ENCODE assay signal across 7 cellular contexts in the genomic region with DNA sequence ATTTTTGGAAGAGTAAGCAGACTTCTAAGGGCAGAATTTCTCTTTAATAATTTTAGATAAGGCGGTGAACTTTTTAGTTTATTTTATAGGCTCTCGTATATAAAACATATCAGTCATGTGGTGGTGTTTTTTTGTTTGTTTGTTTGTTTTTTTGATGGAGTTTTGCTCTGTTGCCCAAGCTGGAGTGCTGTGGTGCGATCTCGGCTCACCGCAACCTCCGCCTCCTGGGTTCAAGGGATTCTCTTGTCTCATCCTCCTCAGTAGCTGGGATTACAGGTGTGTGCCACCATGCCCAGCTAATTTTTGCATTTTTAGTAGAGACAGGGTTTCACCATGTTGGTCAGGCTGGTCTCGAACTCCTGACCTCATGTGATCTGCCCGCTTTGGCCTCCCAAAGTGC. TPM values are rescaled to one million over a fixed set of nuclear protein-coding genes. Genes with fewer than 3 reads are reported as not detected.
DNase-seq lines count a peak whose midpoint lies in the region; ATAC-seq and TF ChIP-seq lines count a peak whose summit lies in the region.
"Not testable (repeated sequence)": the region's sequence is repeated elsewhere in the genome, so short reads cannot be mapped to it uniquely, and the experiment has no call there.

No MANE protein-coding gene starts in this region.

- CTCF ChIA-PET in CD4-positive, alpha-beta T cell (lab: Charles Lee); WTC11 (lab: Charles Lee): not testable (repeated sequence)

- ATAC-seq in CD4-positive, alpha-beta T cell (ENCODE audit: poor library complexity); GM23338; WTC11: not testable (repeated sequence)

- H3K4me3 ChIP-seq in GM23338 = peak overlapping the region; percentile 68
- peak overlapping the region; percentile 90 for H3K4me3 ChIP-seq in Loucy (ENCODE audit: low read length, poor library complexity, severe bottlenecking)
- H3K4me3 ChIP-seq in iPS-20b (ENCODE audit: low read length) = peak overlapping the region; percentile 90
- H3K4me3 ChIP-seq in neural progenitor cell = not testable (repeated sequence)

- TF ChIP-seq CTCF in CD4-positive, alpha-beta T cell (IDR thresholded peaks at IDR 0.05); GM23338 (conservative IDR thresholded peaks at IDR 0.05; ENCODE audit: low read depth in 2 of 2); Loucy (conservative IDR thresholded peaks at IDR 0.05; ENCODE audit: low read length); WTC11 (IDR thresholded peaks at IDR 0.05); brain (conservative IDR thresholded peaks at IDR 0.05); neural progenitor cell (IDR thresholded peaks at IDR 0.05): not testable (repeated sequence)

- H3K9ac ChIP-seq in Loucy (ENCODE audit: low read depth, low read length, poor library complexity, severe bottlenecking) = peak overlapping the region; percentile 91
- H3K9ac ChIP-seq in iPS-20b (ENCODE audit: low read depth, low read length); neural progenitor cell: not testable (repeated sequence)

- H3K36me3 Mint-ChIP-seq in CD4-positive, alpha-beta T cell (ENCODE audit: low read depth) = peaks cover 16% of the 10 kb centered on the region
- not testable (repeated sequence) for H3K36me3 Mint-ChIP-seq in GM23338 (ENCODE audit: low read depth); WTC11; brain; neural progenitor cell

- H3F3A ChIP-seq in GM23338 (replicated peaks; ENCODE audit: low read depth); Loucy (ENCODE audit: low read depth): not testable (repeated sequence)
- H3F3A ChIP-seq in neural progenitor cell (ENCODE audit: low read depth) = peaks cover 26% of the 10 kb centered on the region

- not testable (repeated sequence) for DNase-seq in CD4-positive, alpha-beta T cell; GM23338 (ENCODE audit: low spot score); WTC11 (ENCODE audit: low spot score); neural progenitor cell (ENCODE audit: low spot score)

- POLR2A ChIA-PET in CD4-positive, alpha-beta T cell (lab: Charles Lee); WTC11 (lab: Charles Lee): not testable (repeated sequence)

- H3K27me3 Mint-ChIP-seq in CD4-positive, alpha-beta T cell; GM23338 (ENCODE audit: insufficient read depth, low read depth, poor library complexity); WTC11 (ENCODE audit: low read depth); neural progenitor cell (ENCODE audit: insufficient read depth, low read depth): not testable (repeated sequence)
- peaks cover 13% of the 10 kb centered on the region for H3K27me3 Mint-ChIP-seq in brain

- H3K4me2 ChIP-seq in GM23338 = peak overlapping the region; percentile 80
- peak overlapping the region; percentile 92 for H3K4me2 ChIP-seq in Loucy (ENCODE audit: low read depth, low read length, poor library complexity, severe bottlenecking)
- peak overlapping the region; percentile 6 for H3K4me2 ChIP-seq in neural progenitor cell

- H3K27me3 ChIP-seq in CD4-positive, alpha-beta T cell (ENCODE audit: control insufficient read depth, insufficient read depth, low read length); GM23338 (ENCODE audit: insufficient read depth); Loucy (ENCODE audit: insufficient read depth, low read length, poor library complexity, severe bottlenecking); iPS-20b (ENCODE audit: insufficient read depth, low read length); neural progenitor cell: not testable (repeated sequence)

- H3K27ac Mint-ChIP-seq in CD4-positive, alpha-beta T cell; GM23338; neural progenitor cell: not testable (repeated sequence)
- H3K27ac Mint-ChIP-seq in WTC11 (peak overlapping the region; percentile 95; the same call in 1 of the 2 replicates), brain (peak overlapping the region in 1 of 5 experiments; percentile 93)

- not testable (repeated sequence) for H3K9me2 ChIP-seq in GM23338 (ENCODE audit: insufficient read depth); Loucy (replicated peaks; ENCODE audit: low read depth, low read length)

- peaks cover 31% of the 10 kb centered on the region for H4K20me1 ChIP-seq in GM23338 (replicated peaks; ENCODE audit: insufficient read depth)
- peaks cover 70% of the 10 kb centered on the region for H4K20me1 ChIP-seq in Loucy (ENCODE audit: insufficient read depth, low read length, poor library complexity, severe bottlenecking)
- peaks cover 61% of the 10 kb centered on the region for H4K20me1 ChIP-seq in neural progenitor cell (ENCODE audit: low read depth)

- H3K4me1 Mint-ChIP-seq in CD4-positive, alpha-beta T cell (ENCODE audit: low read depth) = peaks cover 76% of the 10 kb centered on the region
- peaks cover 55% of the 10 kb centered on the region for H3K4me1 Mint-ChIP-seq in GM23338
- peaks cover 54% of the 10 kb centered on the region for H3K4me1 Mint-ChIP-seq in WTC11
- H3K4me1 Mint-ChIP-seq in brain = peaks cover 63% of the 10 kb centered on the region
- peaks cover 19% of the 10 kb centered on the region for H3K4me1 Mint-ChIP-seq in neural progenitor cell

- intact Hi-C loops in CD4-positive, alpha-beta T cell (cut with DNase I, micrococcal nuclease) = not testable (repeated sequence)

- H3K27ac ChIP-seq in CD4-positive, alpha-beta T cell (ENCODE audit: low read depth, low read length); GM23338 (ENCODE audit: low read depth); iPS-20b (ENCODE audit: low read length); neural progenitor cell: not testable (repeated sequence)

- not testable (repeated sequence) for H3K36me3 ChIP-seq in GM23338 (ENCODE audit: insufficient read depth); Loucy (ENCODE audit: insufficient read depth, low read length); iPS-20b (ENCODE audit: insufficient read depth, low read depth, low read length); neural progenitor cell

- not testable (repeated sequence) for H3K9me3 Mint-ChIP-seq in CD4-positive, alpha-beta T cell; GM23338; WTC11; brain; neural progenitor cell

- H3K4me3 Mint-ChIP-seq in CD4-positive, alpha-beta T cell = peak overlapping the region; percentile 43
- H3K4me3 Mint-ChIP-seq in GM23338 (peak overlapping the region; percentile 96; the same call in 2 of the 3 replicates), WTC11 (peak overlapping the region; percentile 96; the same call in 1 of the 2 replicates), brain (peak overlapping the region in 3 of 5 experiments; percentile 11 to 51 (median 13))
- not testable (repeated sequence) for H3K4me3 Mint-ChIP-seq in neural progenitor cell

- H3K4me1 ChIP-seq in GM23338 (ENCODE audit: insufficient read depth) (peaks cover 52% of the 10 kb centered on the region), Loucy (ENCODE audit: insufficient read depth, low read length, poor library complexity, severe bottlenecking) (peaks cover 64% of the 10 kb centered on the region), iPS-20b (ENCODE audit: insufficient read depth, low read length) (peaks cover 30% of the 10 kb centered on the region), neural progenitor cell (peaks cover 47% of the 10 kb centered on the region)

- not testable (repeated sequence) for H2AFZ ChIP-seq in GM23338; Loucy (ENCODE audit: low read length); neural progenitor cell (replicated peaks)

- H3K9me3 ChIP-seq in CD4-positive, alpha-beta T cell (ENCODE audit: control insufficient read depth, low read length); Loucy (ENCODE audit: insufficient read depth, low read depth, low read length); iPS-20b (ENCODE audit: insufficient read depth, low read depth, low read length); neural progenitor cell (ENCODE audit: low read depth): not testable (repeated sequence)

- peaks cover 81% of the 10 kb centered on the region for H3K79me2 ChIP-seq in GM23338 (replicated peaks; ENCODE audit: insufficient read depth)
- H3K79me2 ChIP-seq in Loucy (ENCODE audit: insufficient read depth, low read length) = peaks cover 78% of the 10 kb centered on the region
- H3K79me2 ChIP-seq in neural progenitor cell (ENCODE audit: low read depth) = peaks cover 82% of the 10 kb centered on the region

RNA-seq across cellular contexts. Expression of a gene that starts 3.6 kb away (rescaled TPM):
- total RNA-seq in CD4-positive, alpha-beta T cell = 10 to 100 TPM; 29.4 to 31.3 TPM
- total RNA-seq in GM23338 (2014; rRNA removed; shearing (Covaris generic)) = 81.7 and 93.2 TPM in 2 replicates
- polyA plus RNA-seq in GM23338 (2016; fragmentation: Nextera tagmentation; extraction: Ambion mirVana) (29.9 and 38.0 TPM in 2 replicates), brain (ENCODE audit: insufficient read depth, low read depth, low replicate concordance) (4.3 TPM)
- total RNA-seq in WTC11 (2021) (62.3 to 77.0 TPM (median 62.3 TPM) in 3 replicates), neural progenitor cell (ENCODE audit: low replicate concordance) (32.7 and 55.3 TPM in 2 replicates)

Comparison
In these comparisons a context has a peak if more than half of its experiments do, and no peak if none do; other contexts are left out.
1. H3K4me2 ChIP-seq: peak in every context shown above with its lines; median percentile 92 in Loucy; 80 in GM23338; 6 in neural progenitor cell.